ENCODE assay signal across 14 cellular contexts in genomic region chr18:46488472-46489213, GRCh38.
"Had no signal": no experiment of that assay in that cellular context is flagged by ENCODE, and none has a peak within 500 bp of the region (broad histone marks: within the 10 kb centered on the region; RNA-seq: fewer than 3 reads in every experiment).

No MANE protein-coding gene starts in this region.

- ATAC-seq: stimulated activated effector memory CD8-positive, alpha-beta T cell treated with anti-CD3 and anti-CD28 coated beads, Interleukin-12 subunit alpha, Interleukin-12 subunit beta, amount 100 ng/mL, for 72 hours; upper lobe of right lung had no signal

- DNase-seq: activated CD4-positive, alpha-beta T cell treated with anti-CD3 and anti-CD28 coated beads, Interleukin-2, amount 50 U/mL, for 1 hour; activated CD8-positive, alpha-beta memory T cell treated with anti-CD3 and anti-CD28 coated beads for 24 hours; activated gamma-delta T cell treated with Interleukin-2 at 50 U/mL for 16 hours; amniotic stem cell; caudate nucleus; colonic mucosa; effector CD4-positive, alpha-beta T cell; esophagus squamous epithelium; midbrain; ovary; stimulated activated CD4-positive, alpha-beta T cell treated with anti-CD3 and anti-CD28 coated beads, Interleukin-12 subunit alpha, Interleukin-12 subunit beta, amount 100 ng/mL, for 4 hours; T-helper 9 cell; upper lobe of right lung had no signal
